Comparison of ENCODE assay signal across 1 cellular context in the genomic region with DNA sequence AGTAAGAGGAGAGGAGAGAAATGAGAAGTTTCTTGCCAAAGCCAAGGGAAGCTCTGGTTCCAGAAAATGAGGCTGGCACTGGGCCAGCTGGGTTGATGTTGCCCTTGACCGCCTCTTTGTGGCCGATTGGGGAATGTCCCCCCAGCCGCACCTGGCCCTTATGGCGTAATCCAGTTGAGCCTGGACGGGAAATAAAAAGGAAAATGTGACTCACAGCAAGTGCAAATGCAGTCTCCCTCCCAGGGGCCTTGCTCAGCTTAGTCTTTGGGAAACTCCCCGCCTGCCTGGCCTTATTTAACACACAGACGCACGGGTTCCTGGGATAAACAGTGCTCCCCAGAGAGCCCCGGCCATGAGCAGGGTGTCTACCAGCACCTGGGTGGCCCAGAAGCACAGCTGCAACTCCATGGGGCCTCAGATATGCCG.
A peak's percentile ranks its signal among the peaks of the same experiment; 100 is the strongest.
TF ChIP-seq lines count a peak whose summit lies in the region.

No MANE protein-coding gene starts in this region.

TF ChIP-seq in GM12878, 131 proteins besides CTCF, POLR2A, EP300 and RAD21 (continued from another document and continues in another):
- TF ChIP-seq EZH2 (IDR thresholded peaks at IDR 0.05; ENCODE audit: borderline replicate concordance, control insufficient read depth, low read depth, low read length) = no peak
- no peak for TF ChIP-seq HDAC2 (IDR thresholded peaks at IDR 0.05)
- TF ChIP-seq JUNB (IDR thresholded peaks at IDR 0.05) = peak; percentile 73
- no peak for TF ChIP-seq SREBF2 (IDR thresholded peaks at IDR 0.05; ENCODE audit: low read length)
- TF ChIP-seq MTA2 (IDR thresholded peaks at IDR 0.05; ENCODE audit: low read depth) = peak; percentile 95
- peak; percentile 74 for TF ChIP-seq SP1 (IDR thresholded peaks at IDR 0.05; ENCODE audit: low read depth, low read length)
- TF ChIP-seq GABPA (IDR thresholded peaks at IDR 0.05; ENCODE audit: low read depth) = no peak
- peak; percentile 98 for TF ChIP-seq RELA (IDR thresholded peaks at IDR 0.05; ENCODE audit: borderline replicate concordance, partially characterized antibody)
- TF ChIP-seq ZNF687 (IDR thresholded peaks at IDR 0.05) = peak; percentile 23; the same call in 1 of the 2 replicates
- TF ChIP-seq, protein P1, sequence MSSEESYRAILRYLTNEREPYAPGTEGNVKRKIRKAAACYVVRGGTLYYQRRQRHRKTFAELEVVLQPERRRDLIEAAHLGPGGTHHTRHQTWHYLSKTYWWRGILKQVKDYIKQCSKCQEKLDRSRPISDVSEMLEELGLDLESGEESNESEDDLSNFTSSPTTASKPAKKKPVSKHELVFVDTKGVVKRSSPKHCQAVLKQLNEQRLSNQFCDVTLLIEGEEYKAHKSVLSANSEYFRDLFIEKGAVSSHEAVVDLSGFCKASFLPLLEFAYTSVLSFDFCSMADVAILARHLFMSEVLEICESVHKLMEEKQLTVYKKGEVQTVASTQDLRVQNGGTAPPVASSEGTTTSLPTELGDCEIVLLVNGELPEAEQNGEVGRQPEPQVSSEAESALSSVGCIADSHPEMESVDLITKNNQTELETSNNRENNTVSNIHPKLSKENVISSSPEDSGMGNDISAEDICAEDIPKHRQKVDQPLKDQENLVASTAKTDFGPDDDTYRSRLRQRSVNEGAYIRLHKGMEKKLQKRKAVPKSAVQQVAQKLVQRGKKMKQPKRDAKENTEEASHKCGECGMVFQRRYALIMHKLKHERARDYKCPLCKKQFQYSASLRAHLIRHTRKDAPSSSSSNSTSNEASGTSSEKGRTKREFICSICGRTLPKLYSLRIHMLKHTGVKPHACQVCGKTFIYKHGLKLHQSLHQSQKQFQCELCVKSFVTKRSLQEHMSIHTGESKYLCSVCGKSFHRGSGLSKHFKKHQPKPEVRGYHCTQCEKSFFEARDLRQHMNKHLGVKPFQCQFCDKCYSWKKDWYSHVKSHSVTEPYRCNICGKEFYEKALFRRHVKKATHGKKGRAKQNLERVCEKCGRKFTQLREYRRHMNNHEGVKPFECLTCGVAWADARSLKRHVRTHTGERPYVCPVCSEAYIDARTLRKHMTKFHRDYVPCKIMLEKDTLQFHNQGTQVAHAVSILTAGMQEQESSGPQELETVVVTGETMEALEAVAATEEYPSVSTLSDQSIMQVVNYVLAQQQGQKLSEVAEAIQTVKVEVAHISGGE (CRISPR knock-in tag; IDR thresholded peaks at IDR 0.05) = no peak
- TF ChIP-seq, protein P2, sequence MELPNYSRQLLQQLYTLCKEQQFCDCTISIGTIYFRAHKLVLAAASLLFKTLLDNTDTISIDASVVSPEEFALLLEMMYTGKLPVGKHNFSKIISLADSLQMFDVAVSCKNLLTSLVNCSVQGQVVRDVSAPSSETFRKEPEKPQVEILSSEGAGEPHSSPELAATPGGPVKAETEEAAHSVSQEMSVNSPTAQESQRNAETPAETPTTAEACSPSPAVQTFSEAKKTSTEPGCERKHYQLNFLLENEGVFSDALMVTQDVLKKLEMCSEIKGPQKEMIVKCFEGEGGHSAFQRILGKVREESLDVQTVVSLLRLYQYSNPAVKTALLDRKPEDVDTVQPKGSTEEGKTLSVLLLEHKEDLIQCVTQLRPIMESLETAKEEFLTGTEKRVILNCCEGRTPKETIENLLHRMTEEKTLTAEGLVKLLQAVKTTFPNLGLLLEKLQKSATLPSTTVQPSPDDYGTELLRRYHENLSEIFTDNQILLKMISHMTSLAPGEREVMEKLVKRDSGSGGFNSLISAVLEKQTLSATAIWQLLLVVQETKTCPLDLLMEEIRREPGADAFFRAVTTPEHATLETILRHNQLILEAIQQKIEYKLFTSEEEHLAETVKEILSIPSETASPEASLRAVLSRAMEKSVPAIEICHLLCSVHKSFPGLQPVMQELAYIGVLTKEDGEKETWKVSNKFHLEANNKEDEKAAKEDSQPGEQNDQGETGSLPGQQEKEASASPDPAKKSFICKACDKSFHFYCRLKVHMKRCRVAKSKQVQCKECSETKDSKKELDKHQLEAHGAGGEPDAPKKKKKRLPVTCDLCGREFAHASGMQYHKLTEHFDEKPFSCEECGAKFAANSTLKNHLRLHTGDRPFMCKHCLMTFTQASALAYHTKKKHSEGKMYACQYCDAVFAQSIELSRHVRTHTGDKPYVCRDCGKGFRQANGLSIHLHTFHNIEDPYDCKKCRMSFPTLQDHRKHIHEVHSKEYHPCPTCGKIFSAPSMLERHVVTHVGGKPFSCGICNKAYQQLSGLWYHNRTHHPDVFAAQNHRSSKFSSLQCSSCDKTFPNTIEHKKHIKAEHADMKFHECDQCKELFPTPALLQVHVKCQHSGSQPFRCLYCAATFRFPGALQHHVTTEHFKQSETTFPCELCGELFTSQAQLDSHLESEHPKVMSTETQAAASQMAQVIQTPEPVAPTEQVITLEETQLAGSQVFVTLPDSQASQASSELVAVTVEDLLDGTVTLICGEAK (IDR thresholded peaks at IDR 0.05; ENCODE audit: borderline replicate concordance) = no peak
- peak; percentile 97 for TF ChIP-seq DPF2 (IDR thresholded peaks at IDR 0.05)
- no peak for TF ChIP-seq ATF3 (IDR thresholded peaks at IDR 0.05; ENCODE audit: borderline replicate concordance, extremely low read depth, low read depth, low read length)
- TF ChIP-seq, protein P3, sequence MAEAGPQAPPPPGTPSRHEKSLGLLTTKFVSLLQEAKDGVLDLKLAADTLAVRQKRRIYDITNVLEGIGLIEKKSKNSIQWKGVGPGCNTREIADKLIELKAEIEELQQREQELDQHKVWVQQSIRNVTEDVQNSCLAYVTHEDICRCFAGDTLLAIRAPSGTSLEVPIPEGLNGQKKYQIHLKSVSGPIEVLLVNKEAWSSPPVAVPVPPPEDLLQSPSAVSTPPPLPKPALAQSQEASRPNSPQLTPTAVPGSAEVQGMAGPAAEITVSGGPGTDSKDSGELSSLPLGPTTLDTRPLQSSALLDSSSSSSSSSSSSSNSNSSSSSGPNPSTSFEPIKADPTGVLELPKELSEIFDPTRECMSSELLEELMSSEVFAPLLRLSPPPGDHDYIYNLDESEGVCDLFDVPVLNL (IDR thresholded peaks at IDR 0.05; ENCODE audit: low read depth, low read length) = no peak
- no peak for TF ChIP-seq ASH2L (IDR thresholded peaks at IDR 0.05; ENCODE audit: borderline replicate concordance, low read depth)
- no peak for TF ChIP-seq RBBP5 (conservative IDR thresholded peaks at IDR 0.05)
- 0 out of 4 replicates have a peak, but pooled peaks of 1 of the 2 experiments have one; percentile 39 for TF ChIP-seq CEBPB (IDR thresholded peaks at IDR 0.05; ENCODE audit: borderline replicate concordance in 1 of 2, low read depth in 2 of 2, low read length in 2 of 2)
- TF ChIP-seq SUPT20H (IDR thresholded peaks at IDR 0.05; ENCODE audit: borderline replicate concordance, control insufficient read depth, low read depth, low read length) = no peak
- TF ChIP-seq, protein P4, sequence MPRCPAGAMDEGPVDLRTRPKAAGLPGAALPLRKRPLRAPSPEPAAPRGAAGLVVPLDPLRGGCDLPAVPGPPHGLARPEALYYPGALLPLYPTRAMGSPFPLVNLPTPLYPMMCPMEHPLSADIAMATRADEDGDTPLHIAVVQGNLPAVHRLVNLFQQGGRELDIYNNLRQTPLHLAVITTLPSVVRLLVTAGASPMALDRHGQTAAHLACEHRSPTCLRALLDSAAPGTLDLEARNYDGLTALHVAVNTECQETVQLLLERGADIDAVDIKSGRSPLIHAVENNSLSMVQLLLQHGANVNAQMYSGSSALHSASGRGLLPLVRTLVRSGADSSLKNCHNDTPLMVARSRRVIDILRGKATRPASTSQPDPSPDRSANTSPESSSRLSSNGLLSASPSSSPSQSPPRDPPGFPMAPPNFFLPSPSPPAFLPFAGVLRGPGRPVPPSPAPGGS (IDR thresholded peaks at IDR 0.05; ENCODE audit: borderline replicate concordance, insufficient read depth, low read depth, low read length, poor library complexity, severe bottlenecking) = peak; percentile 65
- TF ChIP-seq GATAD2B (conservative IDR thresholded peaks at IDR 0.05; ENCODE audit: low read depth) = peak; percentile 91; the same call in 1 of the 2 replicates
- TF ChIP-seq, protein P5, sequence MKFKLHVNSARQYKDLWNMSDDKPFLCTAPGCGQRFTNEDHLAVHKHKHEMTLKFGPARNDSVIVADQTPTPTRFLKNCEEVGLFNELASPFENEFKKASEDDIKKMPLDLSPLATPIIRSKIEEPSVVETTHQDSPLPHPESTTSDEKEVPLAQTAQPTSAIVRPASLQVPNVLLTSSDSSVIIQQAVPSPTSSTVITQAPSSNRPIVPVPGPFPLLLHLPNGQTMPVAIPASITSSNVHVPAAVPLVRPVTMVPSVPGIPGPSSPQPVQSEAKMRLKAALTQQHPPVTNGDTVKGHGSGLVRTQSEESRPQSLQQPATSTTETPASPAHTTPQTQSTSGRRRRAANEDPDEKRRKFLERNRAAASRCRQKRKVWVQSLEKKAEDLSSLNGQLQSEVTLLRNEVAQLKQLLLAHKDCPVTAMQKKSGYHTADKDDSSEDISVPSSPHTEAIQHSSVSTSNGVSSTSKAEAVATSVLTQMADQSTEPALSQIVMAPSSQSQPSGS (IDR thresholded peaks at IDR 0.05; ENCODE audit: low read length) = peak; percentile 97
- no peak for TF ChIP-seq PAX8 (IDR thresholded peaks at IDR 0.05)
- TF ChIP-seq IKZF1 (conservative IDR thresholded peaks at IDR 0.05) = peak; percentile 99
- peak; percentile 96 for TF ChIP-seq SKIL (IDR thresholded peaks at IDR 0.05; ENCODE audit: low read depth, poor library complexity, severe bottlenecking)
- peak; percentile 60 for TF ChIP-seq POLR2AphosphoS5 (IDR thresholded peaks at IDR 0.05; ENCODE audit: low read length)
- TF ChIP-seq SMC3 (IDR thresholded peaks at IDR 0.05; ENCODE audit: borderline replicate concordance, low read length) = no peak; the same call in 1 of the 2 replicates
- TF ChIP-seq NFIC (IDR thresholded peaks at IDR 0.05; ENCODE audit: low read depth, low read length) = peak; percentile 85
- TF ChIP-seq SPI1 (IDR thresholded peaks at IDR 0.05; ENCODE audit: borderline replicate concordance, insufficient read depth, low read depth, low read length) = no peak
- TF ChIP-seq CBX5 (IDR thresholded peaks at IDR 0.05; ENCODE audit: low read depth) = 0 out of 2 replicates have a peak, but pooled peaks have one; percentile 1
- TF ChIP-seq ZNF622 (IDR thresholded peaks at IDR 0.05) = no peak
- TF ChIP-seq, protein P6, sequence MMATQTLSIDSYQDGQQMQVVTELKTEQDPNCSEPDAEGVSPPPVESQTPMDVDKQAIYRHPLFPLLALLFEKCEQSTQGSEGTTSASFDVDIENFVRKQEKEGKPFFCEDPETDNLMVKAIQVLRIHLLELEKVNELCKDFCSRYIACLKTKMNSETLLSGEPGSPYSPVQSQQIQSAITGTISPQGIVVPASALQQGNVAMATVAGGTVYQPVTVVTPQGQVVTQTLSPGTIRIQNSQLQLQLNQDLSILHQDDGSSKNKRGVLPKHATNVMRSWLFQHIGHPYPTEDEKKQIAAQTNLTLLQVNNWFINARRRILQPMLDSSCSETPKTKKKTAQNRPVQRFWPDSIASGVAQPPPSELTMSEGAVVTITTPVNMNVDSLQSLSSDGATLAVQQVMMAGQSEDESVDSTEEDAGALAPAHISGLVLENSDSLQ (IDR thresholded peaks at IDR 0.05) = no peak
- no peak for TF ChIP-seq ZZZ3 (IDR thresholded peaks at IDR 0.05; ENCODE audit: control insufficient read depth, insufficient read length, low read depth)
- peak; percentile 95 for TF ChIP-seq BCL11A (IDR thresholded peaks at IDR 0.05; ENCODE audit: low read depth, low read length)
